ENCODE assay signal across 16 cellular contexts in genomic region chr6:70241031-70241430, GRCh38.
"Had no signal": no experiment of that assay in that cellular context is flagged by ENCODE, and none has a peak within 500 bp of the region (broad histone marks: within the 10 kb centered on the region; RNA-seq: fewer than 3 reads in every experiment).

No MANE protein-coding gene starts in this region.

- H3K4me1 ChIP-seq: ascending aorta, lower lobe of right lung had no signal

- H3K4me3 ChIP-seq: ascending aorta, dorsolateral prefrontal cortex, lower lobe of right lung, sigmoid colon had no signal

- H3K36me3 ChIP-seq: ascending aorta, lower lobe of right lung, neutrophil, sigmoid colon had no signal

- ATAC-seq: activated CD4-positive, alpha-beta T cell treated with anti-CD3 and anti-CD28 coated beads for 36 hours; activated CD8-positive, alpha-beta T cell treated with anti-CD3 and anti-CD28 coated beads for 36 hours; activated naive CD8-positive, alpha-beta T cell treated with anti-CD3 and anti-CD28 coated beads, Interleukin-2, amount 50 U/mL, for 24 hours; esophagus mucosa; lower lobe of right lung; naive thymus-derived CD8-positive, alpha-beta T cell; stimulated activated naive B cell treated with anti-CD40 and anti-IgM and Interleukin-4, amounts not matched to agents 10 μg/mL and 1 μg/mL and 100 μg/mL, for 72 hours had no signal

- H3K27ac ChIP-seq: ascending aorta, lower lobe of right lung, neutrophil, sigmoid colon had no signal

- FAIRE-seq: bronchial epithelial cell had no signal

- H3K27me3 ChIP-seq: ascending aorta, neutrophil, sigmoid colon had no signal

- H3K9me3 ChIP-seq: ascending aorta, lower lobe of right lung, neutrophil, sigmoid colon had no signal

- DNase-seq: activated CD4-positive, alpha-beta T cell treated with anti-CD3 and anti-CD28 coated beads for 36 hours; activated CD8-positive, alpha-beta memory T cell treated with anti-CD3 and anti-CD28 coated beads, Interleukin-2, amount 50 U/mL, for 48 hours; activated CD8-positive, alpha-beta T cell treated with anti-CD3 and anti-CD28 coated beads for 36 hours; activated naive CD8-positive, alpha-beta T cell treated with anti-CD3 and anti-CD28 coated beads, Interleukin-2, amount 50 U/mL, for 24 hours; dorsolateral prefrontal cortex; lower lobe of right lung; naive thymus-derived CD8-positive, alpha-beta T cell; sigmoid colon; stimulated activated CD4-positive, alpha-beta T cell treated with anti-CD3 and anti-CD28 coated beads, Interleukin-2, amount 100 ng/mL, for 24 hours; stimulated activated naive B cell treated with anti-CD40 and anti-IgM and Interleukin-4, amounts not matched to agents 10 μg/mL and 1 μg/mL and 100 μg/mL, for 72 hours; T1000; trophoblast cell had no signal
